Comparison of ENCODE assay signal across 21 cellular contexts in genomic region chr1:25494952-25495351, GRCh38.
"Had no signal": no experiment of that assay in that cellular context is flagged by ENCODE, and none has a peak within 500 bp of the region (broad histone marks: within the 10 kb centered on the region; RNA-seq: fewer than 3 reads in every experiment).

No MANE protein-coding gene starts in this region.

- H3K79me2 ChIP-seq: parathyroid adenoma had no signal

- H3K27me3 ChIP-seq: adrenal gland, breast epithelium, gastrocnemius medialis had no signal

- H3K4me1 ChIP-seq: adrenal gland, breast epithelium, gastrocnemius medialis, left ventricle myocardium inferior, parathyroid adenoma had no signal

- H3K27ac ChIP-seq: adrenal gland, gastrocnemius medialis, left ventricle myocardium inferior, parathyroid adenoma had no signal

- DNase-seq: activated CD4-positive, alpha-beta memory T cell treated with anti-CD3 and anti-CD28 coated beads, Interleukin-2, amount 10 ng/mL, durations not matched to agents 7 days and 5 days; activated CD4-positive, alpha-beta T cell treated with anti-CD3 and anti-CD28 coated beads for 48 hours; activated CD4-positive, CD25-positive, alpha-beta regulatory T cell; activated CD8-positive, alpha-beta memory T cell treated with anti-CD3 and anti-CD28 coated beads, Interleukin-2, amount 10 ng/mL, durations not matched to agents 7 days and 5 days; activated naive CD4-positive, alpha-beta T cell treated with anti-CD3 and anti-CD28 coated beads, Interleukin-2, amount 50 U/mL, for 16 hours; adrenal gland; effector CD4-positive, alpha-beta T cell; gastrocnemius medialis; head of caudate nucleus; kidney; left ventricle myocardium inferior; stimulated activated CD4-positive, alpha-beta T cell treated with anti-CD3 and anti-CD28 coated beads, Interleukin-12 subunit alpha, Interleukin-12 subunit beta, amount 100 ng/mL, for 4 hours; stimulated activated CD4-positive, alpha-beta T cell treated with anti-CD3 and anti-CD28 coated beads, Interleukin-1b, Interleukin-23, amount 100 ng/mL, for 48 hours; stimulated activated naive CD8-positive, alpha-beta T cell treated with anti-CD3 and anti-CD28 coated beads, Interleukin-15, Interleukin-2, amounts not matched to agents 100 U/mL and 50 U/mL, for 24 hours; substantia nigra; trophoblast cell had no signal

- H2AFZ ChIP-seq: parathyroid adenoma had no signal

- H3K27ac Mint-ChIP-seq: activated CD4-positive, alpha-beta memory T cell treated with anti-CD3 and anti-CD28 coated beads, Interleukin-2, amount 10 ng/mL, durations not matched to agents 7 days and 5 days; activated CD8-positive, alpha-beta memory T cell treated with anti-CD3 and anti-CD28 coated beads, Interleukin-2, amount 10 ng/mL, durations not matched to agents 7 days and 5 days had no signal

- H3K9me3 ChIP-seq: adrenal gland, breast epithelium, gastrocnemius medialis, left ventricle myocardium inferior had no signal

- FAIRE-seq: astrocyte, kidney had no signal

- H3K4me3 Mint-ChIP-seq: activated CD4-positive, alpha-beta memory T cell treated with anti-CD3 and anti-CD28 coated beads, Interleukin-2, amount 10 ng/mL, durations not matched to agents 7 days and 5 days; activated CD8-positive, alpha-beta memory T cell treated with anti-CD3 and anti-CD28 coated beads, Interleukin-2, amount 10 ng/mL, durations not matched to agents 7 days and 5 days; memory B cell had no signal

- H3K9me3 Mint-ChIP-seq: activated CD4-positive, alpha-beta memory T cell treated with anti-CD3 and anti-CD28 coated beads, Interleukin-2, amount 10 ng/mL, durations not matched to agents 7 days and 5 days; memory B cell had no signal

- H3K36me3 ChIP-seq: breast epithelium had no signal

- H3K4me3 ChIP-seq: adrenal gland, breast epithelium, gastrocnemius medialis, left ventricle myocardium inferior had no signal

- ATAC-seq: activated CD8-positive, alpha-beta memory T cell treated with anti-CD3 and anti-CD28 coated beads, Interleukin-2, amount 10 ng/mL, durations not matched to agents 7 days and 5 days; esophagus mucosa; gastrocnemius medialis; stimulated activated naive CD8-positive, alpha-beta T cell treated with anti-CD3 and anti-CD28 coated beads, Interleukin-15, Interleukin-2, amounts not matched to agents 100 U/mL and 50 U/mL, for 24 hours had no signal

- H3K4me1 Mint-ChIP-seq: memory B cell had no signal

- H3K27me3 Mint-ChIP-seq: activated CD4-positive, alpha-beta memory T cell treated with anti-CD3 and anti-CD28 coated beads, Interleukin-2, amount 10 ng/mL, durations not matched to agents 7 days and 5 days; activated CD8-positive, alpha-beta memory T cell treated with anti-CD3 and anti-CD28 coated beads, Interleukin-2, amount 10 ng/mL, durations not matched to agents 7 days and 5 days; memory B cell had no signal
